In genomic region chr19:30374791-30375650, GRCh38 we compare ENCODE assay signal across 9 cellular contexts.
DNase-seq lines count a peak whose midpoint lies in the region; ATAC-seq lines count a peak whose summit lies in the region.
"Had no signal": no experiment of that assay in that cellular context is flagged by ENCODE, and none has a peak within 500 bp of the region (broad histone marks: within the 10 kb centered on the region; RNA-seq: fewer than 3 reads in every experiment).

No MANE protein-coding gene starts in this region.

- no peaks in the 10 kb centered on the region for H3K36me3 ChIP-seq in HAP-1 (replicated peaks)

- H3K27ac ChIP-seq in angular gyrus (ENCODE audit: low read depth, low read length) = peak overlapping the region; percentile 75

- no peak for ATAC-seq in activated naive CD8-positive, alpha-beta T cell treated with anti-CD3 and anti-CD28 coated beads, Interleukin-2, amount 50 U/mL, for 24 hours

- H3K36me3 Mint-ChIP-seq in activated naive CD8-positive, alpha-beta T cell treated with anti-CD3 and anti-CD28 coated beads, Interleukin-2, amount 50 U/mL, for 24 hours (ENCODE audit: low read depth) = no peaks in the 10 kb centered on the region
- H3K36me3 Mint-ChIP-seq: activated CD4-positive, alpha-beta memory T cell treated with anti-CD3 and anti-CD28 coated beads for 36 hours had no signal

- peaks cover 32% of the 10 kb centered on the region for H3K27me3 Mint-ChIP-seq in activated naive CD8-positive, alpha-beta T cell treated with anti-CD3 and anti-CD28 coated beads, Interleukin-2, amount 50 U/mL, for 24 hours

- DNase-seq in HAP-1 (ENCODE audit: low spot score in 2 of 2) (peak; percentile 46 to 69), iPS-NIHi11 (ENCODE audit: low spot score) (peak; percentile 38), superior temporal gyrus (ENCODE audit: extremely low spot score) (peak; percentile 46), dedifferentiated amniotic fluid mesenchymal stem cell (ENCODE audit: extremely low spot score) (no peak)
- DNase-seq in stimulated activated CD8-positive, alpha-beta memory T cell treated with anti-CD3 and anti-CD28 coated beads, Interleukin-4, amount 100 ng/mL, for 48 hours = no peak
- no peak for DNase-seq in activated naive CD8-positive, alpha-beta T cell treated with anti-CD3 and anti-CD28 coated beads, Interleukin-2, amount 50 U/mL, for 24 hours
- DNase-seq: activated CD4-positive, alpha-beta memory T cell treated with anti-CD3 and anti-CD28 coated beads for 36 hours; NCI-H187 treated with DMSO at 0.1 percent for 48 hours had no signal

- peaks cover 35% of the 10 kb centered on the region for H3K4me1 ChIP-seq in HAP-1

- in situ Hi-C loops in HAP-1 (cut with MboI; ENCODE audit: low sequenced_read_pairs) = no loop called here

- no peak overlapping the region for H3K27ac Mint-ChIP-seq in activated naive CD8-positive, alpha-beta T cell treated with anti-CD3 and anti-CD28 coated beads, Interleukin-2, amount 50 U/mL, for 24 hours
- H3K27ac Mint-ChIP-seq: activated CD4-positive, alpha-beta memory T cell treated with anti-CD3 and anti-CD28 coated beads for 36 hours had no signal

- H3K4me1 Mint-ChIP-seq in activated naive CD8-positive, alpha-beta T cell treated with anti-CD3 and anti-CD28 coated beads, Interleukin-2, amount 50 U/mL, for 24 hours = peaks cover 2% of the 10 kb centered on the region

- peak overlapping the region; percentile 31 for H3K4me3 ChIP-seq in HAP-1

- no peaks in the 10 kb centered on the region for H3K27me3 ChIP-seq in HAP-1 (ENCODE audit: low read depth)

- no peak overlapping the region for H3K4me3 Mint-ChIP-seq in activated naive CD8-positive, alpha-beta T cell treated with anti-CD3 and anti-CD28 coated beads, Interleukin-2, amount 50 U/mL, for 24 hours
- H3K4me3 Mint-ChIP-seq: activated CD4-positive, alpha-beta memory T cell treated with anti-CD3 and anti-CD28 coated beads for 36 hours had no signal

- H3K9me3 Mint-ChIP-seq in activated naive CD8-positive, alpha-beta T cell treated with anti-CD3 and anti-CD28 coated beads, Interleukin-2, amount 50 U/mL, for 24 hours = no peaks in the 10 kb centered on the region
- H3K9me3 Mint-ChIP-seq: activated CD4-positive, alpha-beta memory T cell treated with anti-CD3 and anti-CD28 coated beads for 36 hours had no signal

- no peaks in the 10 kb centered on the region for H3K9me3 ChIP-seq in HAP-1

Comparison
In these comparisons a context has a peak if more than half of its experiments do, and no peak if none do; other contexts are left out.
1. DNase-seq: peak in HAP-1 (2 of 2), iPS-NIHi11 (single experiment) and superior temporal gyrus (single experiment); none in dedifferentiated amniotic fluid mesenchymal stem cell (single experiment), stimulated activated CD8-positive, alpha-beta memory T cell treated with anti-CD3 and anti-CD28 coated beads, Interleukin-4, amount 100 ng/mL, for 48 hours (single experiment) and activated naive CD8-positive, alpha-beta T cell treated with anti-CD3 and anti-CD28 coated beads, Interleukin-2, amount 50 U/mL, for 24 hours (single experiment).